21 cellular contexts compared by ENCODE assay signal in genomic region chr4:7158081-7158750, GRCh38. TPM values are rescaled to one million over a fixed set of nuclear protein-coding genes. Genes with fewer than 3 reads are reported as not detected.
DNase-seq lines count a peak whose midpoint lies in the region; ATAC-seq and TF ChIP-seq lines count a peak whose summit lies in the region.
"Had no signal": no experiment of that assay in that cellular context is flagged by ENCODE, and none has a peak within 500 bp of the region (broad histone marks: within the 10 kb centered on the region; RNA-seq: fewer than 3 reads in every experiment).

No MANE protein-coding gene starts in this region.

- ATAC-seq in upper lobe of right lung (no peak), left lobe of liver (no peak)
- ATAC-seq in activated CD8-positive, alpha-beta T cell treated with anti-CD3 and anti-CD28 coated beads, Interleukin-2, amount 10 ng/mL, durations not matched to agents 7 days and 5 days, result no peak
- ATAC-seq: CD8-positive, alpha-beta T cell; GM23338; PC-3 had no signal

- no peak for TF ChIP-seq POLR2A in ovary (IDR thresholded peaks at IDR 0.05)

- no peaks in the 10 kb centered on the region for H3K9me3 Mint-ChIP-seq in activated CD8-positive, alpha-beta T cell treated with anti-CD3 and anti-CD28 coated beads, Interleukin-2, amount 10 ng/mL, durations not matched to agents 7 days and 5 days (ENCODE audit: insufficient read depth)
- H3K9me3 Mint-ChIP-seq: CD8-positive, alpha-beta T cell; GM23338 had no signal

- H3K4me1 ChIP-seq in ovary (ENCODE audit: insufficient read depth) (peaks cover 32% of the 10 kb centered on the region), upper lobe of right lung (no peaks in the 10 kb centered on the region)

- no peaks in the 10 kb centered on the region for H3K4me1 Mint-ChIP-seq in activated CD8-positive, alpha-beta T cell treated with anti-CD3 and anti-CD28 coated beads, Interleukin-2, amount 10 ng/mL, durations not matched to agents 7 days and 5 days (ENCODE audit: low read depth)

- H3K4me3 ChIP-seq in ovary (no peak overlapping the region), upper lobe of right lung (no peak overlapping the region)
- H3K4me3 ChIP-seq: BLaER1, GM23338 had no signal

- peaks cover 26% of the 10 kb centered on the region for H3K27me3 Mint-ChIP-seq in activated CD8-positive, alpha-beta T cell treated with anti-CD3 and anti-CD28 coated beads, Interleukin-2, amount 10 ng/mL, durations not matched to agents 7 days and 5 days (ENCODE audit: low read depth)

- H3K27ac Mint-ChIP-seq in activated CD8-positive, alpha-beta T cell treated with anti-CD3 and anti-CD28 coated beads, Interleukin-2, amount 10 ng/mL, durations not matched to agents 7 days and 5 days, result no peak overlapping the region
- H3K27ac Mint-ChIP-seq: CD8-positive, alpha-beta T cell; GM23338 had no signal

- H3K4me3 Mint-ChIP-seq in activated CD8-positive, alpha-beta T cell treated with anti-CD3 and anti-CD28 coated beads, Interleukin-2, amount 10 ng/mL, durations not matched to agents 7 days and 5 days, result no peak overlapping the region
- H3K4me3 Mint-ChIP-seq: CD8-positive, alpha-beta T cell; GM23338 had no signal

- CTCF ChIA-PET in activated CD8-positive, alpha-beta T cell treated with anti-CD3 and anti-CD28 coated beads, Interleukin-2, amount 10 ng/mL, durations not matched to agents 7 days and 5 days (lab: Charles Lee), result no interaction called here

- intact Hi-C loops in ovary (cut with DNase I), result no loop called here
- intact Hi-C loops in upper lobe of right lung (cut with DNase I), result no loop called here

- TF ChIP-seq CTCF in ovary (IDR thresholded peaks at IDR 0.05) (no peak), upper lobe of right lung (IDR thresholded peaks at IDR 0.05) (no peak)

- H3K9me3 ChIP-seq in ovary, result no peaks in the 10 kb centered on the region
- H3K9me3 ChIP-seq in upper lobe of right lung, result no peaks in the 10 kb centered on the region
- H3K9me3 ChIP-seq: BLaER1 had no signal

- WGBS in ovary, 3 donors, result 94 to 96% (median 95%) methylated on average over 18 of the region's 18 CpGs

- H3K36me3 Mint-ChIP-seq in activated CD8-positive, alpha-beta T cell treated with anti-CD3 and anti-CD28 coated beads, Interleukin-2, amount 10 ng/mL, durations not matched to agents 7 days and 5 days (ENCODE audit: low read depth), result no peaks in the 10 kb centered on the region
- H3K36me3 Mint-ChIP-seq: CD8-positive, alpha-beta T cell had no signal

- H3K27me3 ChIP-seq in ovary, result no peaks in the 10 kb centered on the region
- H3K27me3 ChIP-seq in upper lobe of right lung, result no peaks in the 10 kb centered on the region
- H3K27me3 ChIP-seq: BLaER1 had no signal

- no peak for TF ChIP-seq EP300 in ovary (IDR thresholded peaks at IDR 0.05)

- POLR2A ChIA-PET in activated CD8-positive, alpha-beta T cell treated with anti-CD3 and anti-CD28 coated beads, Interleukin-2, amount 10 ng/mL, durations not matched to agents 7 days and 5 days (lab: Charles Lee), result no interaction called here

- no peaks in the 10 kb centered on the region for H3K36me3 ChIP-seq in ovary
- no peaks in the 10 kb centered on the region for H3K36me3 ChIP-seq in upper lobe of right lung
- H3K36me3 ChIP-seq: BLaER1 had no signal

- DNase-seq in activated CD8-positive, alpha-beta memory T cell treated with anti-CD3 and anti-CD28 coated beads, Interleukin-2, amount 50 U/mL, for 48 hours, result peak; percentile 7
- no peak for DNase-seq in activated CD8-positive, alpha-beta memory T cell treated with anti-CD3 and anti-CD28 coated beads for 24 hours
- DNase-seq in ecto neural progenitor cell (ENCODE audit: low spot score) (peak; percentile 43), ovary (peak in 4 of 5 donors; percentile 5 to 21 (median 14)), upper lobe of right lung (peak; percentile 17), NCI-H2081 (lab: John Stamatoyannopoulos, UW) (no peak), left lobe of liver (ENCODE audit: low spot score) (no peak)
- no peak for DNase-seq in activated CD8-positive, alpha-beta T cell treated with anti-CD3 and anti-CD28 coated beads, Interleukin-2, amount 10 ng/mL, durations not matched to agents 7 days and 5 days
- DNase-seq: CD8-positive, alpha-beta T cell; DND-41; GDM1; NCI-H1417 treated with DMSO at 0.1 percent for 48 hours; NCI-H1930; NCI-H2171 treated with DMSO at 0.1 percent for 48 hours; NCI-H774; PC-3 had no signal

- H3K27ac ChIP-seq in ovary, result no peak overlapping the region
- H3K27ac ChIP-seq in upper lobe of right lung, result no peak overlapping the region
- H3K27ac ChIP-seq: 22Rv1, BLaER1, HL-60 had no signal

RNA-seq across cellular contexts. Expression of gene SORCS2, which starts 34.1 kb away (rescaled TPM):
- 10 to 100 TPM in 3 of 7 donors, 1 to 10 TPM in 3, under 1 TPM in 1; 0.60 to 23.9 (median 7.1) TPM for total RNA-seq in ovary
- polyA plus RNA-seq in ovary, result 10 to 100 TPM in 1 of 2 donors, 1 to 10 TPM in 1; 3.9 to 10.9 TPM
- 7.2 TPM for total RNA-seq in upper lobe of right lung
- not detected for total RNA-seq in activated CD8-positive, alpha-beta T cell treated with anti-CD3 and anti-CD28 coated beads, Interleukin-2, amount 10 ng/mL, durations not matched to agents 7 days and 5 days
- total RNA-seq in left lobe of liver, result 0.35 TPM
- total RNA-seq: CD8-positive, alpha-beta T cell; NCI-H460 had no signal

Comparison
In these comparisons a context has a peak if more than half of its experiments do, and no peak if none do; other contexts are left out.
1. DNase-seq: peak in activated CD8-positive, alpha-beta memory T cell treated with anti-CD3 and anti-CD28 coated beads, Interleukin-2, amount 50 U/mL, for 48 hours (single experiment), ecto neural progenitor cell (single experiment), ovary (4 of 5) and upper lobe of right lung (single experiment); none in activated CD8-positive, alpha-beta memory T cell treated with anti-CD3 and anti-CD28 coated beads for 24 hours (single experiment), activated CD8-positive, alpha-beta T cell treated with anti-CD3 and anti-CD28 coated beads, Interleukin-2, amount 10 ng/mL, durations not matched to agents 7 days and 5 days (single experiment), NCI-H2081 (0 of 2) and left lobe of liver (single experiment).